ENCODE assay signal across 15 cellular contexts in the genomic region with DNA sequence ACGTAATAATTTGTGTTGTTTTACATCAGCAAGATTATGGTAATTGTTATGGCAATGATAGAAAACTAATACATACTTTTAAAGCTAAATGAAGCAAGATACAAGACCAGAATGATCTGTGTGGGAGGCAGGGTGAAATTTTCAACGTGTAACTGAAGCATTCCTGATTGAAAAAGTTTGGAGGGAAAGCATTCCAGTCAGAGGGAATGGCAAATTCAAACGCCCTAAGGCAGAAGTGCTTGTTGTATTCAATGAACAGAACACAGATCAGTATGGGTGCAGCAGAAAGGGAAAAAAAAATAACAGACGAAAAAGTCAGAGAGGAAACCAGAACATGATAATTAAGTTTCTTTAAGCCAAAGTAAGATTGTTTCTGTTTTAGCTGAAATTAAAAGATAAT.
DNase-seq lines count a peak whose midpoint lies in the region; TF ChIP-seq lines count a peak whose summit lies in the region.
"Had no signal": no experiment of that assay in that cellular context is flagged by ENCODE, and none has a peak within 500 bp of the region (broad histone marks: within the 10 kb centered on the region; RNA-seq: fewer than 3 reads in every experiment).

No MANE protein-coding gene starts in this region.

- H3K4me1 ChIP-seq in Loucy (ENCODE audit: insufficient read depth, low read length, poor library complexity, severe bottlenecking), result no peaks in the 10 kb centered on the region
- no peaks in the 10 kb centered on the region for H3K4me1 ChIP-seq in neural progenitor cell
- H3K4me1 ChIP-seq in suprapubic skin, result no peaks in the 10 kb centered on the region
- H3K4me1 ChIP-seq: BLaER1 treated with 17β-estradiol and CSF1 and Interleukin-3, amounts not matched to agents 10 nM and 100 nM had no signal

- H3K27me3 Mint-ChIP-seq in neural progenitor cell (ENCODE audit: insufficient read depth, low read depth), result no peaks in the 10 kb centered on the region
- H3K27me3 Mint-ChIP-seq in nephron progenitor cell (ENCODE audit: low read depth, poor library complexity), result peaks cover 3% of the 10 kb centered on the region

- H3K36me3 Mint-ChIP-seq in neural progenitor cell (no peaks in the 10 kb centered on the region), nephron progenitor cell (ENCODE audit: low read depth) (no peaks in the 10 kb centered on the region)

- no peaks in the 10 kb centered on the region for H3K4me1 Mint-ChIP-seq in neural progenitor cell
- no peaks in the 10 kb centered on the region for H3K4me1 Mint-ChIP-seq in nephron progenitor cell

- no peaks in the 10 kb centered on the region for H3K79me2 ChIP-seq in Loucy (ENCODE audit: insufficient read depth, low read length)
- H3K79me2 ChIP-seq in neural progenitor cell (ENCODE audit: low read depth), result no peaks in the 10 kb centered on the region

- H3K36me3 ChIP-seq in Loucy (ENCODE audit: insufficient read depth, low read length) (no peaks in the 10 kb centered on the region), neural progenitor cell (no peaks in the 10 kb centered on the region), suprapubic skin (no peaks in the 10 kb centered on the region)
- H3K36me3 ChIP-seq: BLaER1 treated with 17β-estradiol and CSF1 and Interleukin-3, amounts not matched to agents 10 nM and 100 nM had no signal

- H3K9ac ChIP-seq in Loucy (ENCODE audit: low read depth, low read length, poor library complexity, severe bottlenecking) (no peak overlapping the region), neural progenitor cell (no peak overlapping the region)
- H3K9ac ChIP-seq: BLaER1 treated with 17β-estradiol and CSF1 and Interleukin-3, amounts not matched to agents 10 nM and 100 nM had no signal

- H3K27ac ChIP-seq in neural progenitor cell (no peak overlapping the region), suprapubic skin (no peak overlapping the region)
- H3K27ac ChIP-seq: BLaER1 treated with 17β-estradiol and CSF1 and Interleukin-3, amounts not matched to agents 10 nM and 100 nM; HL-60 had no signal

- H3K4me3 Mint-ChIP-seq in neural progenitor cell (no peak overlapping the region), nephron progenitor cell (no peak overlapping the region)

- H3K9me3 ChIP-seq in Loucy (ENCODE audit: insufficient read depth, low read depth, low read length) (no peaks in the 10 kb centered on the region), neural progenitor cell (ENCODE audit: low read depth) (no peaks in the 10 kb centered on the region), suprapubic skin (no peaks in the 10 kb centered on the region)
- H3K9me3 ChIP-seq: BLaER1 treated with 17β-estradiol and CSF1 and Interleukin-3, amounts not matched to agents 10 nM and 100 nM had no signal

- TF ChIP-seq POLR2A in suprapubic skin (IDR thresholded peaks at IDR 0.05), result no peak

- H3K9me3 Mint-ChIP-seq in neural progenitor cell (no peaks in the 10 kb centered on the region), nephron progenitor cell (no peaks in the 10 kb centered on the region)

- H3K4me2 ChIP-seq in Loucy (ENCODE audit: low read depth, low read length, poor library complexity, severe bottlenecking), result no peak overlapping the region
- no peak overlapping the region for H3K4me2 ChIP-seq in neural progenitor cell
- H3K4me2 ChIP-seq: BLaER1 treated with 17β-estradiol and CSF1 and Interleukin-3, amounts not matched to agents 10 nM and 100 nM had no signal

- H3K27ac Mint-ChIP-seq in neural progenitor cell (no peak overlapping the region), nephron progenitor cell (no peak overlapping the region)

- peak overlapping the region; percentile 31; the same call in 1 of the 2 replicates for H2AFZ ChIP-seq in Loucy (ENCODE audit: low read length)
- peak overlapping the region; percentile 28 for H2AFZ ChIP-seq in neural progenitor cell (replicated peaks)

- TF ChIP-seq EP300 in suprapubic skin (IDR thresholded peaks at IDR 0.05), result no peak

- H3K4me3 ChIP-seq in Loucy (ENCODE audit: low read length, poor library complexity, severe bottlenecking) (no peak overlapping the region), neural progenitor cell (no peak overlapping the region), suprapubic skin (no peak overlapping the region)
- H3K4me3 ChIP-seq: BLaER1 treated with 17β-estradiol and CSF1 and Interleukin-3, amounts not matched to agents 10 nM and 100 nM had no signal

- no peaks in the 10 kb centered on the region for H4K20me1 ChIP-seq in Loucy (ENCODE audit: insufficient read depth, low read length, poor library complexity, severe bottlenecking)
- H4K20me1 ChIP-seq in neural progenitor cell (ENCODE audit: low read depth), result no peaks in the 10 kb centered on the region
- H4K20me1 ChIP-seq: BLaER1 treated with 17β-estradiol and CSF1 and Interleukin-3, amounts not matched to agents 10 nM and 100 nM had no signal

- H3K9me2 ChIP-seq in Loucy (replicated peaks; ENCODE audit: low read depth, low read length), result no peaks in the 10 kb centered on the region

- TF ChIP-seq CTCF in Loucy (conservative IDR thresholded peaks at IDR 0.05; ENCODE audit: low read length) (no peak), neural progenitor cell (IDR thresholded peaks at IDR 0.05) (no peak), nephron progenitor cell (IDR thresholded peaks at IDR 0.05) (no peak), suprapubic skin (IDR thresholded peaks at IDR 0.05) (no peak)

- no peaks in the 10 kb centered on the region for H3K27me3 ChIP-seq in Loucy (ENCODE audit: insufficient read depth, low read length, poor library complexity, severe bottlenecking)
- no peaks in the 10 kb centered on the region for H3K27me3 ChIP-seq in neural progenitor cell
- no peaks in the 10 kb centered on the region for H3K27me3 ChIP-seq in suprapubic skin
- H3K27me3 ChIP-seq: BLaER1 treated with 17β-estradiol and CSF1 and Interleukin-3, amounts not matched to agents 10 nM and 100 nM had no signal

- H3F3A ChIP-seq in Loucy (ENCODE audit: low read depth) (no peaks in the 10 kb centered on the region), neural progenitor cell (ENCODE audit: low read depth) (no peaks in the 10 kb centered on the region)

- WGBS in suprapubic skin, result 28% methylated on average over 4 of the region's 4 CpGs

- DNase-seq in COLO829 (ENCODE audit: low spot score) (peak; percentile 3), dedifferentiated amniotic fluid mesenchymal stem cell (ENCODE audit: extremely low spot score) (peak; percentile 67), neural progenitor cell (ENCODE audit: low spot score) (no peak), nephron progenitor cell (no peak), germinal center (ENCODE audit: low spot score) (no peak), suprapubic skin (ENCODE audit: low spot score in 2 of 2) (no peak)
- DNase-seq: DMS 273 treated with DMSO at 0.1 percent for 48 hours, NCI-H1436, NCI-H2029 treated with DMSO at 0.1 percent for 48 hours, NCI-H2171 treated with DMSO at 0.1 percent for 48 hours, NCI-H510A, NCI-H774 had no signal

Comparison
In these comparisons a context has a peak if more than half of its experiments do, and no peak if none do; other contexts are left out.
1. DNase-seq: peak in COLO829 (single experiment) and dedifferentiated amniotic fluid mesenchymal stem cell (single experiment); none in neural progenitor cell (single experiment), nephron progenitor cell (single experiment), germinal center (single experiment) and suprapubic skin (0 of 2).